Comparison of ENCODE assay signal across 8 cellular contexts in the genomic region with DNA sequence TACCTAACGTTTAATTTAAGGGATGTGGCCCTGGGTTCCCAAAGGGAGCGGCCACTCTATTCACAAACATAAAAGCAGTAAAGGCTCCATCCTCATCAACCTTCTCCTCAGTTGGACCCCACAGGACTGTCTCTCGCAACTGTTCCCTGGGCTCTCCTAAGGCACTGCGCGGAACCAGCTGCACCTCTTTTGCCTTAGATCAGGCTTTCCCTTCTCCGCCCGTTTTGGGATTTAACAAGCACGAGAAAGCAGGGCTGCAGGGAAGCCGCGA. TPM values are rescaled to one million over a fixed set of nuclear protein-coding genes. Genes with fewer than 3 reads are reported as not detected.
A peak's percentile ranks its signal among the peaks of the same experiment; 100 is the strongest.
DNase-seq lines count a peak whose midpoint lies in the region; ATAC-seq, FAIRE-seq and TF ChIP-seq lines count a peak whose summit lies in the region.

No MANE protein-coding gene starts in this region.

- no peaks in the 10 kb centered on the region for H3K27me3 ChIP-seq in HL-60 (ENCODE audit: insufficient read depth, poor library complexity, severe bottlenecking)
- H3K27me3 ChIP-seq in HepG2 (ENCODE audit: control insufficient read depth in 1 of 2, insufficient read depth in 2 of 2, low read length in 2 of 2) = no peaks in the 10 kb centered on the region; a peak in 1 of 5 replicates
- H3K27me3 ChIP-seq in upper lobe of left lung = no peaks in the 10 kb centered on the region

- H3K9me3 ChIP-seq in HepG2 (ENCODE audit: low read length) (no peaks in the 10 kb centered on the region), upper lobe of left lung (no peaks in the 10 kb centered on the region)

- in situ Hi-C loops in astrocyte of the spinal cord (cut with HindIII; ENCODE audit: low sequenced_read_pairs) (no loop called here), HepG2 (cut with HindIII; ENCODE audit: extremely low pct_ligation_motif_present, low pct_unique_long_range_greater_than_20kb) (loop anchor here (10.0 kb wide), 1 partner anchor 53 kb away; the partner anchor contains the start of gene LARP4B)

- intact Hi-C loops in CD14-positive monocyte (cut with micrococcal nuclease) = loop anchor here (2.0 to 5.0 kb wide), 4 partner anchors 55 to 70 kb away; partner anchors contain the start of genes LARP4B (in 2 of the 2) and WDR37 (in 1 of the 2)
- intact Hi-C loops in HepG2 (cut with micrococcal nuclease; ENCODE audit: unreplicated experiment) = loop anchor here (2.0 to 5.0 kb wide), 2 partner anchors 17 to 60 kb away; partner anchors contain the start of gene IDI1

- TF ChIP-seq RAD21 in HepG2 (CRISPR knock-in tag; IDR thresholded peaks at IDR 0.05) = no peak

- peak overlapping the region; percentile 91 for H3K27ac ChIP-seq in HL-60 (replicated peaks)
- H3K27ac ChIP-seq in HepG2 (ENCODE audit: extremely low read length, insufficient read depth, low read length) = peak overlapping the region; percentile 79
- H3K27ac ChIP-seq in upper lobe of left lung = peak overlapping the region; percentile 89 to 95 (median 92)

- TF ChIP-seq EP300 in HepG2 (IDR thresholded peaks at IDR 0.05; ENCODE audit: low read depth in 2 of 2, low read length in 2 of 2) = no peak
- no peak for TF ChIP-seq EP300 in HepG2 (CRISPR knock-in tag; IDR thresholded peaks at IDR 0.05; ENCODE audit: borderline replicate concordance)
- no peak for TF ChIP-seq EP300 in upper lobe of left lung (IDR thresholded peaks at IDR 0.05)

- peaks cover 14 to 22% of the 10 kb centered on the region in 2 donors for H3K36me3 Mint-ChIP-seq in CD14-positive monocyte

- CTCF ChIA-PET in HepG2 (lab: Yijun Ruan, JAX; ENCODE audit: low intra/inter-chr PET ratio, low total read pairs) = no interaction called here

- H3K36me3 ChIP-seq in HepG2 (replicated peaks in 1 of 2; ENCODE audit: control insufficient read depth in 1 of 2, insufficient read depth in 2 of 2, low read length in 2 of 2) = peaks cover 3 to 5% of the 10 kb centered on the region in 2 experiments; a peak in 3 of 5 replicates
- H3K36me3 ChIP-seq in upper lobe of left lung = peaks cover 0 to 3% (median 0%) of the 10 kb centered on the region in 4 donors

- WGBS in HepG2 (ENCODE audit: low lambda C conversion rate) = 8% methylated on average over 7 of the region's 10 CpGs
- WGBS in upper lobe of left lung, 2 donors = 6 to 8% methylated on average over 7 to 10 of the region's 10 CpGs

- H3K79me2 ChIP-seq in HepG2 (ENCODE audit: insufficient read depth, low read length) = peaks cover 44% of the 10 kb centered on the region

- H3K4me2 ChIP-seq in HepG2 (ENCODE audit: low read depth, low read length) = peak overlapping the region; percentile 84

- no peaks in the 10 kb centered on the region for H3K9me3 Mint-ChIP-seq in CD14-positive monocyte

- H3K4me1 Mint-ChIP-seq in CD14-positive monocyte = peaks cover 27% of the 10 kb centered on the region

- no peak for DNase-seq in CD14-positive monocyte (ENCODE audit: low spot score)
- DNase-seq in HL-60 (ENCODE audit: low read depth in 1 of 2, low spot score in 1 of 2) = no peak
- DNase-seq in astrocyte of the spinal cord (ENCODE audit: low read depth, low spot score) = peak; percentile 41
- no peak for DNase-seq in HepG2 (ENCODE audit: low spot score)
- DNase-seq in upper lobe of left lung = no peak
- DNase-seq in islet precursor cell = no peak
- DNase-seq in left lobe of liver (ENCODE audit: low spot score) = no peak

- H4K20me1 ChIP-seq in HepG2 (ENCODE audit: insufficient read depth, low read length) = peaks cover 12% of the 10 kb centered on the region

- BruUV-seq in HepG2 (replicated peaks; lab: Mats Ljungman, UMichigan) = no TSS peak

- TF ChIP-seq POLR2A in HepG2 (IDR thresholded peaks at IDR 0.05; ENCODE audit: insufficient read depth in 1 of 2, low read depth in 2 of 2, low read length in 2 of 2) (no peak), upper lobe of left lung (IDR thresholded peaks at IDR 0.05) (no peak)

- H2AFZ ChIP-seq in HepG2 (ENCODE audit: low read length) = no peak overlapping the region

- peak overlapping the region; percentile 84 to 90 for H3K4me3 Mint-ChIP-seq in CD14-positive monocyte

- H3K27me3 Mint-ChIP-seq in CD14-positive monocyte (ENCODE audit: low read depth in 3 of 3) = peaks cover 0 to 2% (median 0%) of the 10 kb centered on the region in 3 donors

- peak overlapping the region; percentile 95 for H3K9ac ChIP-seq in HepG2 (ENCODE audit: insufficient read depth, low read depth, low read length)

- POLR2A ChIA-PET in HepG2 (lab: Yijun Ruan, JAX) = interaction anchor here (1.0 to 6.5 kb wide), 8 partner anchors 13 to 61 kb away, joined by 3 to 42 read pairs (median 4); partner anchors contain the start of gene IDI1

- no peak for FAIRE-seq in HepG2 (lab: Jason Lieb, UNC)

- peak overlapping the region; percentile 91 to 96 (median 92) for H3K27ac Mint-ChIP-seq in CD14-positive monocyte

- ATAC-seq in HepG2 (peak; percentile 34), upper lobe of left lung (ENCODE audit: low FRiP score in 2 of 2) (no peak), HG03025 (IDR thresholded peaks at IDR 0.05; ENCODE audit: low FRiP score, unreplicated experiment) (no peak), left lobe of liver (no peak)

- H3K4me3 ChIP-seq in HL-60 (replicated peaks; ENCODE audit: insufficient read depth, low read length) (peak overlapping the region; percentile 77), astrocyte of the spinal cord (ENCODE audit: low read depth, low read length) (peak overlapping the region; percentile 99), HepG2 (replicated peaks in 1 of 3; ENCODE audit: insufficient read depth in 1 of 3, low read depth in 2 of 3, low read length in 3 of 3) (peak overlapping the region; percentile 98 to 100 (median 99)), upper lobe of left lung (peak overlapping the region; percentile 54 to 77 (median 68))

- H3K4me1 ChIP-seq in HepG2 (ENCODE audit: insufficient read depth, low read length) = peaks cover 67% of the 10 kb centered on the region
- peaks cover 20 to 36% (median 27%) of the 10 kb centered on the region in 4 donors for H3K4me1 ChIP-seq in upper lobe of left lung

- TF ChIP-seq CTCF in CD14-positive monocyte (IDR thresholded peaks at IDR 0.05) (no peak), HL-60 (IDR thresholded peaks at IDR 0.05; ENCODE audit: insufficient read depth, low read length) (no peak), astrocyte of the spinal cord (IDR thresholded peaks at IDR 0.05; ENCODE audit: low read depth, low read length) (no peak), HepG2 (CRISPR knock-in tag; IDR thresholded peaks at IDR 0.05) (no peak), upper lobe of left lung (IDR thresholded peaks at IDR 0.05) (no peak)

RNA-seq across cellular contexts. Expression of gene GTPBP4, which starts 0.7 kb away (rescaled TPM):
- polyA plus RNA-seq in CD14-positive monocyte = 10 to 100 TPM in 1 of 2 donors, 1 to 10 TPM in 1; 9.9 to 12.2 TPM
- total RNA-seq in HepG2 (2016; rRNA removed; fragmentation: Illumina TruSeq; extraction: Trizol) = 85.5 and 101 TPM in 2 replicates
- total RNA-seq in HepG2 (2016; cell fraction: cytosol; rRNA removed; fragmentation: Illumina TruSeq; extraction: Trizol; ENCODE audit: low read depth) = 9.2 and 10.8 TPM in 2 replicates
- 73.1 and 98.3 TPM in 2 replicates for total RNA-seq in HepG2 (2016; cell fraction: insoluble cytoplasmic fraction; rRNA removed; fragmentation: Illumina TruSeq; extraction: Trizol)
- 17.2 and 23.2 TPM in 2 replicates for total RNA-seq in HepG2 (2016; cell fraction: membrane; rRNA removed; fragmentation: Illumina TruSeq; extraction: Trizol)
- 61.0 and 70.2 TPM in 2 replicates for total RNA-seq in HepG2 (2016; cell fraction: nucleus; rRNA removed; fragmentation: Illumina TruSeq; extraction: Trizol)
- polyA plus RNA-seq in HepG2 (2011; rRNA removed) = 20.1 and 24.1 TPM in 2 replicates
- 9.2 and 11.6 TPM in 2 replicates for polyA plus RNA-seq in HepG2 (2011; cell fraction: cytosol; rRNA removed)
- 31.1 and 31.6 TPM in 2 replicates for polyA plus RNA-seq in HepG2 (2011; cell fraction: nucleus; rRNA removed)
- polyA plus RNA-seq in HepG2 (2012) = 37.7 and 40.3 TPM in 2 replicates
- 3.6 and 4.3 TPM in 2 replicates for polyA plus RNA-seq in HepG2 (2016; cell fraction: cytosol; fragmentation: Illumina TruSeq; extraction: Trizol; ENCODE audit: low read depth)
- polyA plus RNA-seq in HepG2 (2016; cell fraction: insoluble cytoplasmic fraction; fragmentation: Illumina TruSeq; extraction: Trizol; ENCODE audit: low read depth) = 116 and 119 TPM in 2 replicates
- polyA plus RNA-seq in HepG2 (2016; cell fraction: membrane; fragmentation: Illumina TruSeq; extraction: Trizol; ENCODE audit: low read depth) = 8.8 and 12.3 TPM in 2 replicates
- polyA plus RNA-seq in HepG2 (2016; cell fraction: nucleus; fragmentation: Illumina TruSeq; extraction: Trizol; ENCODE audit: insufficient read depth, low read depth) = 109 and 116 TPM in 2 replicates
- polyA minus RNA-seq in HepG2 (2011; rRNA and poly(A)+ RNA removed; ENCODE audit: low replicate concordance) = 35.4 and 59.3 TPM in 2 replicates
- polyA minus RNA-seq in HepG2 (2011; cell fraction: cytosol; rRNA and poly(A)+ RNA removed) = 14.2 and 15.8 TPM in 2 replicates
- polyA minus RNA-seq in HepG2 (2011; cell fraction: nucleus; rRNA and poly(A)+ RNA removed) = 62.8 and 65.3 TPM in 2 replicates
- 10 to 100 TPM; 22.0 to 41.9 (median 33.3) TPM for total RNA-seq in upper lobe of left lung
- 9.3 TPM for total RNA-seq in left lobe of liver

RNA-seq across cellular contexts. Expression of gene IDI2, which starts 38.1 kb away (rescaled TPM):
- polyA plus RNA-seq in CD14-positive monocyte (not detected), HepG2 (2011; rRNA removed) (not detected in 2 replicates)
- total RNA-seq in HepG2 (2016; rRNA removed; fragmentation: Illumina TruSeq; extraction: Trizol) (not detected in 2 replicates), upper lobe of left lung (not detected), left lobe of liver (not detected)
- not detected in 2 replicates for total RNA-seq in HepG2 (2016; cell fraction: cytosol; rRNA removed; fragmentation: Illumina TruSeq; extraction: Trizol; ENCODE audit: low read depth)
- total RNA-seq in HepG2 (2016; cell fraction: insoluble cytoplasmic fraction; rRNA removed; fragmentation: Illumina TruSeq; extraction: Trizol) = not detected in 2 replicates
- total RNA-seq in HepG2 (2016; cell fraction: membrane; rRNA removed; fragmentation: Illumina TruSeq; extraction: Trizol) = not detected in 2 replicates
- total RNA-seq in HepG2 (2016; cell fraction: nucleus; rRNA removed; fragmentation: Illumina TruSeq; extraction: Trizol) = not detected in 2 replicates
- polyA plus RNA-seq in HepG2 (2011; cell fraction: cytosol; rRNA removed) = not detected in 2 replicates
- not detected in 2 replicates for polyA plus RNA-seq in HepG2 (2011; cell fraction: nucleus; rRNA removed)
- not detected in 2 replicates for polyA plus RNA-seq in HepG2 (2012)
- polyA plus RNA-seq in HepG2 (2016; cell fraction: cytosol; fragmentation: Illumina TruSeq; extraction: Trizol; ENCODE audit: low read depth) = not detected in 2 replicates
- polyA plus RNA-seq in HepG2 (2016; cell fraction: insoluble cytoplasmic fraction; fragmentation: Illumina TruSeq; extraction: Trizol; ENCODE audit: low read depth) = not detected in 2 replicates
- not detected in 2 replicates for polyA plus RNA-seq in HepG2 (2016; cell fraction: membrane; fragmentation: Illumina TruSeq; extraction: Trizol; ENCODE audit: low read depth)
- polyA plus RNA-seq in HepG2 (2016; cell fraction: nucleus; fragmentation: Illumina TruSeq; extraction: Trizol; ENCODE audit: insufficient read depth, low read depth) = not detected in 2 replicates
- polyA minus RNA-seq in HepG2 (2011; rRNA and poly(A)+ RNA removed; ENCODE audit: low replicate concordance) = not detected in 2 replicates
- not detected in 2 replicates for polyA minus RNA-seq in HepG2 (2011; cell fraction: cytosol; rRNA and poly(A)+ RNA removed)
- polyA minus RNA-seq in HepG2 (2011; cell fraction: nucleus; rRNA and poly(A)+ RNA removed) = not detected in 2 replicates

RNA-seq across cellular contexts. Expression of gene LARP4B, which starts 56.1 kb away (rescaled TPM):
- polyA plus RNA-seq in CD14-positive monocyte (10 to 100 TPM; 17.2 to 33.0 TPM), HepG2 (2011; rRNA removed) (29.4 and 30.2 TPM in 2 replicates)
- total RNA-seq in HepG2 (2016; rRNA removed; fragmentation: Illumina TruSeq; extraction: Trizol) (19.5 and 23.6 TPM in 2 replicates), upper lobe of left lung (100 to 1,000 TPM; 106 to 154 (median 139) TPM), left lobe of liver (37.1 TPM)
- 14.7 and 23.0 TPM in 2 replicates for total RNA-seq in HepG2 (2016; cell fraction: cytosol; rRNA removed; fragmentation: Illumina TruSeq; extraction: Trizol; ENCODE audit: low read depth)
- total RNA-seq in HepG2 (2016; cell fraction: insoluble cytoplasmic fraction; rRNA removed; fragmentation: Illumina TruSeq; extraction: Trizol) = 19.2 and 20.0 TPM in 2 replicates
- 15.0 and 15.8 TPM in 2 replicates for total RNA-seq in HepG2 (2016; cell fraction: membrane; rRNA removed; fragmentation: Illumina TruSeq; extraction: Trizol)
- 26.7 and 30.9 TPM in 2 replicates for total RNA-seq in HepG2 (2016; cell fraction: nucleus; rRNA removed; fragmentation: Illumina TruSeq; extraction: Trizol)
- 17.2 and 19.1 TPM in 2 replicates for polyA plus RNA-seq in HepG2 (2011; cell fraction: cytosol; rRNA removed)
- 47.0 and 50.9 TPM in 2 replicates for polyA plus RNA-seq in HepG2 (2011; cell fraction: nucleus; rRNA removed)
- 21.6 and 23.2 TPM in 2 replicates for polyA plus RNA-seq in HepG2 (2012)
- 0.96 and 1.0 TPM in 2 replicates for polyA plus RNA-seq in HepG2 (2016; cell fraction: cytosol; fragmentation: Illumina TruSeq; extraction: Trizol; ENCODE audit: low read depth)
- polyA plus RNA-seq in HepG2 (2016; cell fraction: insoluble cytoplasmic fraction; fragmentation: Illumina TruSeq; extraction: Trizol; ENCODE audit: low read depth) = 20.6 and 24.1 TPM in 2 replicates
- 4.4 and 4.9 TPM in 2 replicates for polyA plus RNA-seq in HepG2 (2016; cell fraction: membrane; fragmentation: Illumina TruSeq; extraction: Trizol; ENCODE audit: low read depth)
- 31.6 and 31.8 TPM in 2 replicates for polyA plus RNA-seq in HepG2 (2016; cell fraction: nucleus; fragmentation: Illumina TruSeq; extraction: Trizol; ENCODE audit: insufficient read depth, low read depth)
- 61.5 and 94.1 TPM in 2 replicates for polyA minus RNA-seq in HepG2 (2011; rRNA and poly(A)+ RNA removed; ENCODE audit: low replicate concordance)
- polyA minus RNA-seq in HepG2 (2011; cell fraction: cytosol; rRNA and poly(A)+ RNA removed) = 27.4 and 36.0 TPM in 2 replicates
- 92.4 and 94.1 TPM in 2 replicates for polyA minus RNA-seq in HepG2 (2011; cell fraction: nucleus; rRNA and poly(A)+ RNA removed)
